In genomic region chr4:145404754-145405153, GRCh38 we compare ENCODE assay signal across 20 cellular contexts.
DNase-seq lines count a peak whose midpoint lies in the region; ATAC-seq and TF ChIP-seq lines count a peak whose summit lies in the region.
"Had no signal": no experiment of that assay in that cellular context is flagged by ENCODE, and none has a peak within 500 bp of the region (broad histone marks: within the 10 kb centered on the region; RNA-seq: fewer than 3 reads in every experiment).

No MANE protein-coding gene starts in this region.

- DNase-seq in GM23338 (ENCODE audit: low spot score): no peak
- DNase-seq in SJCRH30: peak; percentile 8 to 49
- peak; percentile 13 for DNase-seq in left kidney (ENCODE audit: low read depth, low spot score)
- DNase-seq in NCI-H2171 treated with DMSO at 0.1 percent for 48 hours (lab: John Stamatoyannopoulos, UW): no peak
- DNase-seq in SW480 (ENCODE audit: low spot score): no peak
- DNase-seq in cerebellar nuclear complex (lab: John Stamatoyannopoulos, UW): no peak
- DNase-seq: DMS53, GDM1, KG1, NCI-H1092 treated with DMSO at 0.1 percent for 48 hours, NCI-H146, NCI-H2029 treated with DMSO at 0.1 percent for 48 hours, NCI-H345, NCI-H524, NCI-H82, SHP77 had no signal

- H3K4me1 Mint-ChIP-seq in GM23338: no peaks in the 10 kb centered on the region
- H3K4me1 Mint-ChIP-seq: B cell, CD14-positive monocyte had no signal

- H3K4me3 Mint-ChIP-seq in GM23338: no peak overlapping the region
- H3K4me3 Mint-ChIP-seq: B cell, CD14-positive monocyte had no signal

- H3F3A ChIP-seq in GM23338 (replicated peaks; ENCODE audit: low read depth): no peaks in the 10 kb centered on the region

- H3K4me3 ChIP-seq in GM23338 (no peak overlapping the region), SJCRH30 (no peak overlapping the region), neuron (ENCODE audit: low read length) (no peak overlapping the region)

- H3K27me3 Mint-ChIP-seq in GM23338 (ENCODE audit: insufficient read depth, low read depth, poor library complexity): no peaks in the 10 kb centered on the region

- H3K36me3 ChIP-seq in GM23338 (ENCODE audit: insufficient read depth) (no peaks in the 10 kb centered on the region), SJCRH30 (no peaks in the 10 kb centered on the region), neuron (ENCODE audit: insufficient read depth, low read length) (no peaks in the 10 kb centered on the region)

- no peak overlapping the region for H3K27ac Mint-ChIP-seq in GM23338
- H3K27ac Mint-ChIP-seq: B cell, CD14-positive monocyte had no signal

- H2AFZ ChIP-seq in GM23338: peak overlapping the region; percentile 57
- peak overlapping the region; percentile 77 for H2AFZ ChIP-seq in neuron (ENCODE audit: low read depth, low read length)

- H3K36me3 Mint-ChIP-seq in GM23338 (ENCODE audit: low read depth): no peaks in the 10 kb centered on the region
- H3K36me3 Mint-ChIP-seq: CD14-positive monocyte had no signal

- H3K27me3 ChIP-seq in GM23338 (ENCODE audit: insufficient read depth) (no peaks in the 10 kb centered on the region), SJCRH30 (no peaks in the 10 kb centered on the region), neuron (ENCODE audit: insufficient read depth, low read length) (no peaks in the 10 kb centered on the region)

- no peak overlapping the region for H3K4me2 ChIP-seq in GM23338

- H3K9me3 Mint-ChIP-seq in GM23338: peaks cover 5% of the 10 kb centered on the region; the same call in 1 of the 3 replicates

- TF ChIP-seq CTCF in GM23338 (conservative IDR thresholded peaks at IDR 0.05; ENCODE audit: low read depth in 2 of 2): no peak

- no peak for ATAC-seq in GM23338
- no peak for ATAC-seq in GM18867 (IDR thresholded peaks at IDR 0.05; ENCODE audit: unreplicated experiment)

- 0 out of 2 replicates have a peak, but pooled peaks cover 6% of the 10 kb centered on the region for H3K9me2 ChIP-seq in GM23338 (ENCODE audit: insufficient read depth)

- H3K4me1 ChIP-seq in GM23338 (ENCODE audit: insufficient read depth) (no peaks in the 10 kb centered on the region), SJCRH30 (peaks cover 4% of the 10 kb centered on the region), neuron (ENCODE audit: insufficient read depth, low read length) (peaks cover 5% of the 10 kb centered on the region)

- no peaks in the 10 kb centered on the region for H4K20me1 ChIP-seq in GM23338 (replicated peaks; ENCODE audit: insufficient read depth)

- no peaks in the 10 kb centered on the region for H3K79me2 ChIP-seq in GM23338 (replicated peaks; ENCODE audit: insufficient read depth)

- no peaks in the 10 kb centered on the region for H3K9me3 ChIP-seq in SJCRH30 (replicated peaks)
- H3K9me3 ChIP-seq in neuron (ENCODE audit: low read length): no peaks in the 10 kb centered on the region

- no peak overlapping the region for H3K27ac ChIP-seq in GM23338 (ENCODE audit: low read depth)
- no peak overlapping the region for H3K27ac ChIP-seq in SJCRH30

TF ChIP-seq in GM23338, 12 proteins besides CTCF, POLR2A, EP300 and RAD21 (continues in another document):
- TF ChIP-seq ZNF331 (CRISPR knock-in tag; IDR thresholded peaks at IDR 0.05; ENCODE audit: low read depth) (no peak), CREB1 (CRISPR knock-in tag; IDR thresholded peaks at IDR 0.05; ENCODE audit: low read depth) (no peak), JUNB (IDR thresholded peaks at IDR 0.05; ENCODE audit: unreplicated experiment) (no peak), ZNF462 (CRISPR knock-in tag; IDR thresholded peaks at IDR 0.05) (no peak), EZH2 (IDR thresholded peaks at IDR 0.05; ENCODE audit: low read depth, unreplicated experiment) (no peak), NANOG (IDR thresholded peaks at IDR 0.05; ENCODE audit: borderline replicate concordance) (no peak), EZH2phosphoT487 (IDR thresholded peaks at IDR 0.05; ENCODE audit: unreplicated experiment) (no peak), REST (IDR thresholded peaks at IDR 0.05; ENCODE audit: unreplicated experiment) (no peak), POLR2AphosphoS5 (IDR thresholded peaks at IDR 0.05; ENCODE audit: low read depth) (no peak), ZNF114 (CRISPR knock-in tag; IDR thresholded peaks at IDR 0.05) (no peak)

Comparison
In these comparisons a context has a peak if more than half of its experiments do, and no peak if none do; other contexts are left out.
1. DNase-seq: peak in SJCRH30 (2 of 2) and left kidney (single experiment); none in GM23338 (single experiment), NCI-H2171 treated with DMSO at 0.1 percent for 48 hours (single experiment), SW480 (single experiment) and cerebellar nuclear complex (0 of 2).